In the genomic region with DNA sequence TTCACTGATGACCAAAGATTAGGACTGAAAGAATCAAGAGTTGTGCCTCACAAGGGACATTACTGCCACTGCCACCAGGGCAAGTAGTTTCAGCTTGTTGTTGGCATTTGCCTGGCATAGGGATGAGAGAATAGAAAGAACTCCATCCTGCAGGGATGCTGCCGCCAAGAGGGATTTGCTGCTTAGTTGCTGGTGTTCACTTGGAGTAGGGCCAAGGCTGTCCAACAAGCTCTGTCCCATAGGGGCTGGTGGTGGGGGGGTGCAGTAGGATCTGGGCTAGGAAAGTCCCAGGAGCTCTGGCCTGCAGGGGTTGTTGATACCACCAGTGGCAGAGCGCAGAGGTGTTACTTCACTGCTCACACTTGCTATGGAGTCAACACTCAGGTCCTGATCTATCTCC, we compare ENCODE assay signal across 16 cellular contexts.
A peak's percentile ranks its signal among the peaks of the same experiment; 100 is the strongest.
DNase-seq lines count a peak whose midpoint lies in the region; ATAC-seq, FAIRE-seq and TF ChIP-seq lines count a peak whose summit lies in the region.
"Had no signal": no experiment of that assay in that cellular context is flagged by ENCODE, and none has a peak within 500 bp of the region (broad histone marks: within the 10 kb centered on the region; RNA-seq: fewer than 3 reads in every experiment).

No MANE protein-coding gene starts in this region.

- no peak overlapping the region for H2AFZ ChIP-seq in DND-41 (ENCODE audit: low read depth, low read length)

- peak; percentile 4 for FAIRE-seq in HTR-8/SVneo (lab: Jason Lieb, UNC)
- FAIRE-seq: A549, GM12878, H1 had no signal

- no peaks in the 10 kb centered on the region for H3K9me3 ChIP-seq in DND-41 (ENCODE audit: insufficient read depth, low read length, severe bottlenecking)
- no peaks in the 10 kb centered on the region for H3K9me3 ChIP-seq in esophagus muscularis mucosa
- H3K9me3 ChIP-seq: A549 had no signal

- H3K9ac ChIP-seq in DND-41 (ENCODE audit: low read depth, low read length) = no peak overlapping the region

- H3K36me3 ChIP-seq in DND-41 (ENCODE audit: insufficient read depth, low read length) = no peaks in the 10 kb centered on the region
- H3K36me3 ChIP-seq in esophagus muscularis mucosa = no peaks in the 10 kb centered on the region

- TF ChIP-seq CTCF in DND-41 (IDR thresholded peaks at IDR 0.05; ENCODE audit: borderline replicate concordance, extremely low read depth, low read length, poor library complexity, severe bottlenecking) (no peak), esophagus muscularis mucosa (IDR thresholded peaks at IDR 0.05) (no peak)

- no peak overlapping the region for H3K27ac ChIP-seq in DND-41 (ENCODE audit: low read length)
- no peak overlapping the region for H3K27ac ChIP-seq in esophagus muscularis mucosa (replicated peaks in 1 of 4)
- H3K27ac ChIP-seq: A549 had no signal

- H3K4me2 ChIP-seq in DND-41 (ENCODE audit: insufficient read depth, low read length) = no peak overlapping the region
- H3K4me2 ChIP-seq: A549 had no signal

- no peaks in the 10 kb centered on the region for H3K4me1 ChIP-seq in DND-41 (ENCODE audit: insufficient read depth, low read length)
- no peaks in the 10 kb centered on the region for H3K4me1 ChIP-seq in esophagus muscularis mucosa
- H3K4me1 ChIP-seq: A549 had no signal

- H3K27me3 ChIP-seq in DND-41 (ENCODE audit: insufficient read depth, low read length, poor library complexity) (no peaks in the 10 kb centered on the region), esophagus muscularis mucosa (peaks cover 0 to 8% (median 0%) of the 10 kb centered on the region in 4 donors)

- no peak for TF ChIP-seq POLR2A in esophagus muscularis mucosa (IDR thresholded peaks at IDR 0.05; ENCODE audit: low read depth)

- DNase-seq in DND-41 (peak; percentile 0), HTR-8/SVneo (ENCODE audit: insufficient read length, low spot score) (no peak), esophagus muscularis mucosa (ENCODE audit: extremely low spot score) (peak; percentile 45), ureter (ENCODE audit: low spot score) (peak; percentile 12), hypothalamus (lab: John Stamatoyannopoulos, UW) (no peak)
- no peak for DNase-seq in central memory CD4-positive, alpha-beta T cell
- DNase-seq: AML-193; Calu3; CD4-positive, alpha-beta memory T cell; DMS79 treated with DMSO at 0.1 percent for 48 hours; EL; H9 had no signal

- H3K79me2 ChIP-seq in DND-41 (ENCODE audit: insufficient read depth, low read length) = no peaks in the 10 kb centered on the region

- no peaks in the 10 kb centered on the region for H4K20me1 ChIP-seq in DND-41 (ENCODE audit: insufficient read depth, low read length)

- ATAC-seq in DND-41 (ENCODE audit: insufficient read depth, low read depth) (no peak), HG02884 (IDR thresholded peaks at IDR 0.05; ENCODE audit: unreplicated experiment) (no peak)
- ATAC-seq: A549, GM12878 had no signal

- WGBS in esophagus muscularis mucosa = 100% methylated on average over 1 of the region's 2 CpGs

- intact Hi-C loops in esophagus muscularis mucosa (cut with DNase I) = no loop called here

- TF ChIP-seq EP300 in esophagus muscularis mucosa (IDR thresholded peaks at IDR 0.05) = no peak

- H3K4me3 ChIP-seq in DND-41 (ENCODE audit: low read depth in 1 of 2, low read length in 2 of 2) (no peak overlapping the region), esophagus muscularis mucosa (no peak overlapping the region)
- H3K4me3 ChIP-seq: A549, GM12878 had no signal

Comparison
In these comparisons a context has a peak if more than half of its experiments do, and no peak if none do; other contexts are left out.
1. DNase-seq: peak in DND-41 (single experiment), esophagus muscularis mucosa (single experiment) and ureter (single experiment); none in HTR-8/SVneo (single experiment), central memory CD4-positive, alpha-beta T cell (single experiment) and hypothalamus (0 of 51).